In genomic region chr13:99027661-99028425, GRCh38 we compare ENCODE assay signal across 23 cellular contexts. TPM values are rescaled to one million over a fixed set of nuclear protein-coding genes. Genes with fewer than 3 reads are reported as not detected.
DNase-seq lines count a peak whose midpoint lies in the region; ATAC-seq lines count a peak whose summit lies in the region.
"Had no signal": no experiment of that assay in that cellular context is flagged by ENCODE, and none has a peak within 500 bp of the region (broad histone marks: within the 10 kb centered on the region; RNA-seq: fewer than 3 reads in every experiment).

No MANE protein-coding gene starts in this region.

- peaks cover 27% of the 10 kb centered on the region for H3K36me3 Mint-ChIP-seq in activated naive CD4-positive, alpha-beta T cell treated with anti-CD3 and anti-CD28 coated beads, Interleukin-2, amount 10 ng/mL, durations not matched to agents 7 days and 5 days
- H3K36me3 Mint-ChIP-seq in T-helper 1 cell treated with Interleukin-12 subunit alpha and Interleukin-12 subunit beta and Interleukin-4 antibody, amounts not matched to agents 30 μg/mL and 1 μg/mL, for 36 hours (ENCODE audit: low read depth) = peaks cover 19% of the 10 kb centered on the region
- no peaks in the 10 kb centered on the region for H3K36me3 Mint-ChIP-seq in activated naive CD8-positive, alpha-beta T cell treated with anti-CD3 and anti-CD28 coated beads, Interleukin-2, amount 50 U/mL, for 24 hours (ENCODE audit: low read depth)
- H3K36me3 Mint-ChIP-seq in stimulated activated effector memory CD8-positive, alpha-beta T cell treated with anti-CD3 and anti-CD28 coated beads, Interleukin-12 subunit alpha, Interleukin-12 subunit beta, amount 100 ng/mL, for 72 hours = peaks cover 6% of the 10 kb centered on the region

- no peak overlapping the region for H3K4me3 Mint-ChIP-seq in activated naive CD4-positive, alpha-beta T cell treated with anti-CD3 and anti-CD28 coated beads, Interleukin-2, amount 10 ng/mL, durations not matched to agents 7 days and 5 days
- H3K4me3 Mint-ChIP-seq in T-helper 1 cell treated with Interleukin-12 subunit alpha and Interleukin-12 subunit beta and Interleukin-4 antibody, amounts not matched to agents 30 μg/mL and 1 μg/mL, for 36 hours = peak overlapping the region; percentile 46
- no peak overlapping the region for H3K4me3 Mint-ChIP-seq in activated naive CD8-positive, alpha-beta T cell treated with anti-CD3 and anti-CD28 coated beads, Interleukin-2, amount 50 U/mL, for 24 hours
- H3K4me3 Mint-ChIP-seq in stimulated activated effector memory CD8-positive, alpha-beta T cell treated with anti-CD3 and anti-CD28 coated beads, Interleukin-12 subunit alpha, Interleukin-12 subunit beta, amount 100 ng/mL, for 72 hours = peak overlapping the region; percentile 45
- H3K4me3 Mint-ChIP-seq: activated T-cell treated with anti-CD3 and anti-CD28 coated beads, Interleukin-2, amount 50 U/mL, for 4 hours; B cell; effector memory CD8-positive, alpha-beta T cell; immature natural killer cell; memory B cell had no signal

- ATAC-seq in activated naive CD8-positive, alpha-beta T cell treated with anti-CD3 and anti-CD28 coated beads, Interleukin-2, amount 50 U/mL, for 24 hours = no peak
- ATAC-seq in stimulated activated effector memory CD8-positive, alpha-beta T cell treated with anti-CD3 and anti-CD28 coated beads, Interleukin-12 subunit alpha, Interleukin-12 subunit beta, amount 100 ng/mL, for 72 hours = peak; percentile 19
- no peak for ATAC-seq in GM21619 (IDR thresholded peaks at IDR 0.05; ENCODE audit: unreplicated experiment)

- H3K27me3 Mint-ChIP-seq in activated naive CD4-positive, alpha-beta T cell treated with anti-CD3 and anti-CD28 coated beads, Interleukin-2, amount 10 ng/mL, durations not matched to agents 7 days and 5 days = no peaks in the 10 kb centered on the region
- H3K27me3 Mint-ChIP-seq in T-helper 1 cell treated with Interleukin-12 subunit alpha and Interleukin-12 subunit beta and Interleukin-4 antibody, amounts not matched to agents 30 μg/mL and 1 μg/mL, for 36 hours (ENCODE audit: low read depth) = no peaks in the 10 kb centered on the region
- no peaks in the 10 kb centered on the region for H3K27me3 Mint-ChIP-seq in activated naive CD8-positive, alpha-beta T cell treated with anti-CD3 and anti-CD28 coated beads, Interleukin-2, amount 50 U/mL, for 24 hours
- H3K27me3 Mint-ChIP-seq: effector memory CD8-positive, alpha-beta T cell had no signal

- H3K27ac Mint-ChIP-seq in activated naive CD4-positive, alpha-beta T cell treated with anti-CD3 and anti-CD28 coated beads, Interleukin-2, amount 10 ng/mL, durations not matched to agents 7 days and 5 days = peak overlapping the region; percentile 78
- H3K27ac Mint-ChIP-seq in T-helper 1 cell treated with Interleukin-12 subunit alpha and Interleukin-12 subunit beta and Interleukin-4 antibody, amounts not matched to agents 30 μg/mL and 1 μg/mL, for 36 hours = peak overlapping the region; percentile 72
- H3K27ac Mint-ChIP-seq in activated naive CD8-positive, alpha-beta T cell treated with anti-CD3 and anti-CD28 coated beads, Interleukin-2, amount 50 U/mL, for 24 hours = peak overlapping the region; percentile 75
- peak overlapping the region; percentile 90 for H3K27ac Mint-ChIP-seq in stimulated activated effector memory CD8-positive, alpha-beta T cell treated with anti-CD3 and anti-CD28 coated beads, Interleukin-12 subunit alpha, Interleukin-12 subunit beta, amount 100 ng/mL, for 72 hours
- H3K27ac Mint-ChIP-seq: B cell, memory B cell had no signal

- CTCF ChIA-PET in activated naive CD4-positive, alpha-beta T cell treated with anti-CD3 and anti-CD28 coated beads, Interleukin-2, amount 10 ng/mL, durations not matched to agents 7 days and 5 days (lab: Charles Lee) = interaction anchor here (0.8 to 3.4 kb wide), 11 partner anchors 9 to 185 kb away, joined by 3 to 22 read pairs (median 4); no protein-coding TSS in a partner anchor

- H3K4me1 Mint-ChIP-seq in activated naive CD4-positive, alpha-beta T cell treated with anti-CD3 and anti-CD28 coated beads, Interleukin-2, amount 10 ng/mL, durations not matched to agents 7 days and 5 days = peaks cover 62% of the 10 kb centered on the region
- H3K4me1 Mint-ChIP-seq in T-helper 1 cell treated with Interleukin-12 subunit alpha and Interleukin-12 subunit beta and Interleukin-4 antibody, amounts not matched to agents 30 μg/mL and 1 μg/mL, for 36 hours (ENCODE audit: low read depth) = peaks cover 61% of the 10 kb centered on the region
- peaks cover 78% of the 10 kb centered on the region for H3K4me1 Mint-ChIP-seq in activated naive CD8-positive, alpha-beta T cell treated with anti-CD3 and anti-CD28 coated beads, Interleukin-2, amount 50 U/mL, for 24 hours
- H3K4me1 Mint-ChIP-seq in stimulated activated effector memory CD8-positive, alpha-beta T cell treated with anti-CD3 and anti-CD28 coated beads, Interleukin-12 subunit alpha, Interleukin-12 subunit beta, amount 100 ng/mL, for 72 hours = peaks cover 61% of the 10 kb centered on the region

- H3K9me3 Mint-ChIP-seq in activated naive CD4-positive, alpha-beta T cell treated with anti-CD3 and anti-CD28 coated beads, Interleukin-2, amount 10 ng/mL, durations not matched to agents 7 days and 5 days = peaks cover 13% of the 10 kb centered on the region
- H3K9me3 Mint-ChIP-seq in T-helper 1 cell treated with Interleukin-12 subunit alpha and Interleukin-12 subunit beta and Interleukin-4 antibody, amounts not matched to agents 30 μg/mL and 1 μg/mL, for 36 hours = peaks cover 6% of the 10 kb centered on the region
- no peaks in the 10 kb centered on the region for H3K9me3 Mint-ChIP-seq in activated naive CD8-positive, alpha-beta T cell treated with anti-CD3 and anti-CD28 coated beads, Interleukin-2, amount 50 U/mL, for 24 hours
- peaks cover 3% of the 10 kb centered on the region for H3K9me3 Mint-ChIP-seq in stimulated activated effector memory CD8-positive, alpha-beta T cell treated with anti-CD3 and anti-CD28 coated beads, Interleukin-12 subunit alpha, Interleukin-12 subunit beta, amount 100 ng/mL, for 72 hours
- H3K9me3 Mint-ChIP-seq: activated T-cell treated with anti-CD3 and anti-CD28 coated beads, Interleukin-2, amount 50 U/mL, for 4 hours; effector memory CD8-positive, alpha-beta T cell had no signal

- DNase-seq in activated naive CD4-positive, alpha-beta T cell treated with anti-CD3 and anti-CD28 coated beads, Interleukin-2, amount 10 ng/mL, durations not matched to agents 7 days and 5 days = no peak
- no peak for DNase-seq in activated naive CD4-positive, alpha-beta T cell treated with anti-CD3 and anti-CD28 coated beads, Interleukin-2, amount 50 U/mL, for 16 hours
- no peak for DNase-seq in activated naive CD8-positive, alpha-beta T cell treated with anti-CD3 and anti-CD28 coated beads, Interleukin-2, amount 50 U/mL, for 24 hours
- DNase-seq in stimulated activated effector memory CD8-positive, alpha-beta T cell treated with anti-CD3 and anti-CD28 coated beads, Interleukin-12 subunit alpha, Interleukin-12 subunit beta, amount 100 ng/mL, for 72 hours (ENCODE audit: low spot score in 2 of 2) = peak in 1 of 2 donors; percentile 60
- DNase-seq in cerebellum (ENCODE audit: low spot score) = no peak
- DNase-seq: ACHN; activated CD4-positive, CD25-positive, alpha-beta regulatory T cell; activated CD8-positive, alpha-beta memory T cell treated with anti-CD3 and anti-CD28 coated beads for 24 hours; activated T-cell treated with anti-CD3 and anti-CD28 coated beads, Interleukin-2, amount 50 U/mL, for 4 hours; central memory CD4-positive, alpha-beta T cell; DMS53; effector memory CD8-positive, alpha-beta T cell; immature natural killer cell; Karpas-422; NCI-H1417 treated with DMSO at 0.1 percent for 48 hours; NCI-H2081; NCI-H524 treated with DMSO at 0.1 percent for 48 hours; OCI-M1; stimulated activated naive CD4-positive, alpha-beta T cell treated with Interleukin-2 at 50 U/mL for 16 hours had no signal

RNA-seq across cellular contexts. Expression of gene DOCK9, which starts 50.0 kb away (rescaled TPM):
- total RNA-seq in cerebellum = 65.5 TPM

Comparison
In these comparisons a context has a peak if more than half of its experiments do, and no peak if none do; other contexts are left out.
1. H3K4me3 Mint-ChIP-seq: peak in T-helper 1 cell treated with Interleukin-12 subunit alpha and Interleukin-12 subunit beta and Interleukin-4 antibody, amounts not matched to agents 30 μg/mL and 1 μg/mL, for 36 hours (single experiment) and stimulated activated effector memory CD8-positive, alpha-beta T cell treated with anti-CD3 and anti-CD28 coated beads, Interleukin-12 subunit alpha, Interleukin-12 subunit beta, amount 100 ng/mL, for 72 hours (single experiment); none in activated naive CD4-positive, alpha-beta T cell treated with anti-CD3 and anti-CD28 coated beads, Interleukin-2, amount 10 ng/mL, durations not matched to agents 7 days and 5 days (single experiment) and activated naive CD8-positive, alpha-beta T cell treated with anti-CD3 and anti-CD28 coated beads, Interleukin-2, amount 50 U/mL, for 24 hours (single experiment).
2. Peak in every context shown above with its lines, with median percentiles within 50 percentile points of each other: H3K27ac Mint-ChIP-seq.